Comparison of ENCODE assay signal across 11 cellular contexts in the genomic region with DNA sequence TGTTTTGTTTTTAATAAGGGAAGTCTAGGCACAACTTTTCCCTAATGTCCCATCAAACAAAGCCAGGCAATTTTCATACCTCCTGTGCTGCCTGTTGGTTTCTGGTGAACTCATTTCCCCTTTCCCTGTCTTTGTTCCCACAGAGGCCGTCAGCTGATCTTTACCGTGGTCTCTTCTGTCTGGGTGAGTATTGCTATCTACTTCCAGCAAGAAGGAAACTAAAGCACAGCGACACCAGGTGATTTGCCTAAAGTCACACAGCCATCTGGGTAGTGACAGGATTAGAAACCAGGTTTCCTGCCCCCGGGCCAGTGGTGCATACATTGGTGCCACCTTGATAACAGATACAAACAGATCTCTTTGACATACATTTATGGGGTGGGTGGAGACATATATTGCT. TPM values are rescaled to one million over a fixed set of nuclear protein-coding genes. Genes with fewer than 3 reads are reported as not detected.
DNase-seq lines count a peak whose midpoint lies in the region; ATAC-seq lines count a peak whose summit lies in the region.
"Had no signal": no experiment of that assay in that cellular context is flagged by ENCODE, and none has a peak within 500 bp of the region (broad histone marks: within the 10 kb centered on the region; RNA-seq: fewer than 3 reads in every experiment).

No MANE protein-coding gene starts in this region.

- no peak overlapping the region for H3K4me3 Mint-ChIP-seq in activated naive CD4-positive, alpha-beta T cell treated with anti-CD3 and anti-CD28 coated beads for 36 hours
- peak overlapping the region; percentile 38 for H3K4me3 Mint-ChIP-seq in activated naive CD8-positive, alpha-beta T cell treated with anti-CD3 and anti-CD28 coated beads, Interleukin-2, amount 50 U/mL, for 24 hours
- H3K4me3 Mint-ChIP-seq in stimulated activated memory B cell treated with anti-CD40 and anti-IgM and Interleukin-4, amounts not matched to agents 10 μg/mL and 1 μg/mL and 100 μg/mL, for 72 hours = peak overlapping the region; percentile 75

- DNase-seq in activated naive CD4-positive, alpha-beta T cell treated with anti-CD3 and anti-CD28 coated beads for 36 hours = peak; percentile 71
- DNase-seq in activated naive CD4-positive, alpha-beta T cell treated with anti-CD3 and anti-CD28 coated beads, Interleukin-2, amount 50 U/mL, for 72 hours (ENCODE audit: low spot score in 2 of 2) = no peak
- DNase-seq in NCI-H69 (lab: John Stamatoyannopoulos, UW) (peak; percentile 39), HCEC 1CT (no peak), SW 1271 (lab: John Stamatoyannopoulos, UW) (no peak)
- DNase-seq in activated naive CD8-positive, alpha-beta T cell treated with anti-CD3 and anti-CD28 coated beads, Interleukin-2, amount 50 U/mL, for 24 hours = no peak
- DNase-seq in effector CD8-positive, alpha-beta T cell (lab: John Stamatoyannopoulos, UW) = no peak
- DNase-seq: ACHN had no signal

- H3K27ac Mint-ChIP-seq in activated naive CD4-positive, alpha-beta T cell treated with anti-CD3 and anti-CD28 coated beads for 36 hours = peak overlapping the region; percentile 37
- H3K27ac Mint-ChIP-seq in activated naive CD4-positive, alpha-beta T cell treated with anti-CD3 and anti-CD28 coated beads, Interleukin-2, amount 50 U/mL, for 72 hours = peak overlapping the region in 1 of 2 donors; percentile 27
- H3K27ac Mint-ChIP-seq in activated naive CD8-positive, alpha-beta T cell treated with anti-CD3 and anti-CD28 coated beads, Interleukin-2, amount 50 U/mL, for 24 hours = peak overlapping the region; percentile 32
- H3K27ac Mint-ChIP-seq in stimulated activated memory B cell treated with anti-CD40 and anti-IgM and Interleukin-4, amounts not matched to agents 10 μg/mL and 1 μg/mL and 100 μg/mL, for 72 hours = peak overlapping the region; percentile 90

- H3K9me3 Mint-ChIP-seq in activated naive CD4-positive, alpha-beta T cell treated with anti-CD3 and anti-CD28 coated beads for 36 hours = no peaks in the 10 kb centered on the region
- H3K9me3 Mint-ChIP-seq in activated naive CD4-positive, alpha-beta T cell treated with anti-CD3 and anti-CD28 coated beads, Interleukin-2, amount 50 U/mL, for 72 hours = no peaks in the 10 kb centered on the region
- no peaks in the 10 kb centered on the region for H3K9me3 Mint-ChIP-seq in activated naive CD8-positive, alpha-beta T cell treated with anti-CD3 and anti-CD28 coated beads, Interleukin-2, amount 50 U/mL, for 24 hours
- H3K9me3 Mint-ChIP-seq in stimulated activated memory B cell treated with anti-CD40 and anti-IgM and Interleukin-4, amounts not matched to agents 10 μg/mL and 1 μg/mL and 100 μg/mL, for 72 hours = no peaks in the 10 kb centered on the region

- intact Hi-C loops in activated naive CD4-positive, alpha-beta T cell treated with anti-CD3 and anti-CD28 coated beads for 36 hours (cut with micrococcal nuclease) = loop anchor here (5.0 kb wide), 2 partner anchors 215 to 625 kb away; a partner anchor contains a TSS

- H3K4me1 Mint-ChIP-seq in activated naive CD4-positive, alpha-beta T cell treated with anti-CD3 and anti-CD28 coated beads for 36 hours (ENCODE audit: low read depth) = peaks cover 59% of the 10 kb centered on the region
- peaks cover 64% of the 10 kb centered on the region for H3K4me1 Mint-ChIP-seq in activated naive CD8-positive, alpha-beta T cell treated with anti-CD3 and anti-CD28 coated beads, Interleukin-2, amount 50 U/mL, for 24 hours
- peaks cover 72% of the 10 kb centered on the region for H3K4me1 Mint-ChIP-seq in stimulated activated memory B cell treated with anti-CD40 and anti-IgM and Interleukin-4, amounts not matched to agents 10 μg/mL and 1 μg/mL and 100 μg/mL, for 72 hours

- no peaks in the 10 kb centered on the region for H3K36me3 Mint-ChIP-seq in activated naive CD4-positive, alpha-beta T cell treated with anti-CD3 and anti-CD28 coated beads for 36 hours (ENCODE audit: low read depth)
- H3K36me3 Mint-ChIP-seq in activated naive CD4-positive, alpha-beta T cell treated with anti-CD3 and anti-CD28 coated beads, Interleukin-2, amount 50 U/mL, for 72 hours = no peaks in the 10 kb centered on the region
- no peaks in the 10 kb centered on the region for H3K36me3 Mint-ChIP-seq in activated naive CD8-positive, alpha-beta T cell treated with anti-CD3 and anti-CD28 coated beads, Interleukin-2, amount 50 U/mL, for 24 hours (ENCODE audit: low read depth)
- H3K36me3 Mint-ChIP-seq in stimulated activated memory B cell treated with anti-CD40 and anti-IgM and Interleukin-4, amounts not matched to agents 10 μg/mL and 1 μg/mL and 100 μg/mL, for 72 hours = no peaks in the 10 kb centered on the region

- CTCF ChIA-PET in activated naive CD4-positive, alpha-beta T cell treated with anti-CD3 and anti-CD28 coated beads for 36 hours (lab: Charles Lee) = interaction anchor here (2.5 to 6.1 kb wide), 4 partner anchors 12 to 142 kb away, joined by 13 to 71 read pairs (median 42); no protein-coding TSS in a partner anchor

- ATAC-seq in activated naive CD4-positive, alpha-beta T cell treated with anti-CD3 and anti-CD28 coated beads, Interleukin-2, amount 50 U/mL, for 72 hours = no peak
- ATAC-seq in activated naive CD8-positive, alpha-beta T cell treated with anti-CD3 and anti-CD28 coated beads, Interleukin-2, amount 50 U/mL, for 24 hours = no peak
- peak; percentile 21 for ATAC-seq in stimulated activated memory B cell treated with anti-CD40 and anti-IgM and Interleukin-4, amounts not matched to agents 10 μg/mL and 1 μg/mL and 100 μg/mL, for 72 hours

- no peaks in the 10 kb centered on the region for H3K27me3 Mint-ChIP-seq in activated naive CD4-positive, alpha-beta T cell treated with anti-CD3 and anti-CD28 coated beads for 36 hours (ENCODE audit: low read depth)
- H3K27me3 Mint-ChIP-seq in activated naive CD8-positive, alpha-beta T cell treated with anti-CD3 and anti-CD28 coated beads, Interleukin-2, amount 50 U/mL, for 24 hours = no peaks in the 10 kb centered on the region
- no peaks in the 10 kb centered on the region for H3K27me3 Mint-ChIP-seq in stimulated activated memory B cell treated with anti-CD40 and anti-IgM and Interleukin-4, amounts not matched to agents 10 μg/mL and 1 μg/mL and 100 μg/mL, for 72 hours

RNA-seq across cellular contexts. Expression of a gene that starts 59.6 kb away (rescaled TPM):
- total RNA-seq in activated naive CD4-positive, alpha-beta T cell treated with anti-CD3 and anti-CD28 coated beads for 36 hours = under 1 TPM in 1 of 2 experiments, not detected in 1; 0.05 TPM
- total RNA-seq in activated naive CD4-positive, alpha-beta T cell treated with anti-CD3 and anti-CD28 coated beads, Interleukin-2, amount 50 U/mL, for 72 hours = under 1 TPM; 0.07 to 0.12 TPM
- total RNA-seq: LHCN-M2, myocyte had no signal

Comparison
In these comparisons a context has a peak if more than half of its experiments do, and no peak if none do; other contexts are left out.
1. DNase-seq: peak in activated naive CD4-positive, alpha-beta T cell treated with anti-CD3 and anti-CD28 coated beads for 36 hours (single experiment) and NCI-H69 (single experiment); none in activated naive CD4-positive, alpha-beta T cell treated with anti-CD3 and anti-CD28 coated beads, Interleukin-2, amount 50 U/mL, for 72 hours (0 of 2), activated naive CD8-positive, alpha-beta T cell treated with anti-CD3 and anti-CD28 coated beads, Interleukin-2, amount 50 U/mL, for 24 hours (single experiment), effector CD8-positive, alpha-beta T cell (single experiment), HCEC 1CT (single experiment) and SW 1271 (0 of 2).